17 cellular contexts compared by ENCODE assay signal in the genomic region with DNA sequence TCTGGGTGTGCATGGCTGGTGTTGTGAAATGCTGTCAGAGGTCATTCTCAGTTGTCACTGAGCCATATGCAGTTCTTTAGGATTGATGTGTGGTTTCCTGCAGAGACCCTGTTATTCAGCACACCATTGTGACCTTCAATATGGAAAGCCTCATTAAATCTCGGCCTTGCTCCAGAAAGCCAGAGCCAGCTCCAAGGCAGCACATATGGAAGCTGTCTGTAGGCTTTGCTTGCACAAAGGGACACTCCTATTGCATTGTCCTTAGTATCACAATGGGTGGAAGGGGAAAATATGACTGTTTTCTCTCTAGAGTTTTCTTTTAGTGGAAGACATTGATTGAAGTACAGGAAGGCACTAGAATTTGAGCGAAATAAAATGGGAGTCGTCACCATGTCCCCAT.
"Had no signal": no experiment of that assay in that cellular context is flagged by ENCODE, and none has a peak within 500 bp of the region (broad histone marks: within the 10 kb centered on the region; RNA-seq: fewer than 3 reads in every experiment).

No MANE protein-coding gene starts in this region.

- H3K36me3 Mint-ChIP-seq: activated naive CD4-positive, alpha-beta T cell treated with anti-CD3 and anti-CD28 coated beads, Interleukin-2, amount 50 U/mL, for 72 hours had no signal

- DNase-seq: activated CD4-positive, alpha-beta T cell treated with anti-CD3 and anti-CD28 coated beads, Interleukin-2, amount 50 U/mL, for 48 hours; activated effector memory CD4-positive, alpha-beta T cell treated with anti-CD3 and anti-CD28 coated beads, Interleukin-2, amount 50 U/mL, for 16 hours; activated T-cell treated with anti-CD3 and anti-CD28 coated beads, Interleukin-2, amount 50 U/mL, for 4 hours; amygdala; dorsolateral prefrontal cortex; gastrocnemius medialis; islet precursor cell; left ventricle myocardium inferior; mesenchymal stem cell; ovary; stimulated activated CD4-positive, alpha-beta T cell treated with anti-CD3 and anti-CD28 coated beads, Interleukin-15, amount 100 ng/mL, for 24 hours; stimulated activated CD4-positive, alpha-beta T cell treated with anti-CD3 and anti-CD28 coated beads, Interleukin-4, amount 100 ng/mL, for 24 hours; T-helper 17 cell had no signal

- H3K9me3 Mint-ChIP-seq: activated naive CD4-positive, alpha-beta T cell treated with anti-CD3 and anti-CD28 coated beads, Interleukin-2, amount 50 U/mL, for 72 hours; activated T-cell treated with anti-CD3 and anti-CD28 coated beads, Interleukin-2, amount 50 U/mL, for 4 hours; neural crest cell; stimulated activated naive CD8-positive, alpha-beta T cell treated with anti-CD3 and anti-CD28 coated beads, Interleukin-15, Interleukin-2, amounts not matched to agents 100 ng/mL and 50 ng/mL, for 24 hours had no signal

- H3K27ac Mint-ChIP-seq: activated naive CD4-positive, alpha-beta T cell treated with anti-CD3 and anti-CD28 coated beads, Interleukin-2, amount 50 U/mL, for 72 hours; stimulated activated naive CD8-positive, alpha-beta T cell treated with anti-CD3 and anti-CD28 coated beads, Interleukin-15, Interleukin-2, amounts not matched to agents 100 ng/mL and 50 ng/mL, for 24 hours; T-helper 17 cell had no signal

- H3K4me1 Mint-ChIP-seq: T-helper 17 cell had no signal

- ATAC-seq: activated CD4-positive, CD25-positive, alpha-beta regulatory T cell treated with anti-CD3 and anti-CD28 coated beads, Interleukin-2, amount 50 U/mL, for 24 hours; activated naive CD4-positive, alpha-beta T cell treated with anti-CD3 and anti-CD28 coated beads, Interleukin-2, amount 50 U/mL, for 72 hours; activated T-cell treated with anti-CD3 and anti-CD28 coated beads, Interleukin-2, amount 50 U/mL, for 4 hours; gastrocnemius medialis; T-helper 17 cell had no signal

- H3K4me3 Mint-ChIP-seq: activated T-cell treated with anti-CD3 and anti-CD28 coated beads, Interleukin-2, amount 50 U/mL, for 4 hours; neural crest cell; stimulated activated naive CD8-positive, alpha-beta T cell treated with anti-CD3 and anti-CD28 coated beads, Interleukin-15, Interleukin-2, amounts not matched to agents 100 ng/mL and 50 ng/mL, for 24 hours; T-helper 17 cell had no signal
